23 cellular contexts compared by ENCODE assay signal in genomic region chr9:83327750-83328622, GRCh38.
DNase-seq lines count a peak whose midpoint lies in the region; ATAC-seq lines count a peak whose summit lies in the region.
"Had no signal": no experiment of that assay in that cellular context is flagged by ENCODE, and none has a peak within 500 bp of the region (broad histone marks: within the 10 kb centered on the region; RNA-seq: fewer than 3 reads in every experiment).

No MANE protein-coding gene starts in this region.

- in situ Hi-C loops in SK-MEL-5 (cut with HindIII; ENCODE audit: low pct_unique_long_range_greater_than_20kb, low sequenced_read_pairs) = no loop called here

- ATAC-seq in Right ventricle myocardium inferior (peak; percentile 86), left ventricle myocardium superior (peak; percentile 84), HG03457 (IDR thresholded peaks at IDR 0.05; ENCODE audit: unreplicated experiment) (no peak), HG03520 (IDR thresholded peaks at IDR 0.05; ENCODE audit: unreplicated experiment) (no peak), GM18498 (IDR thresholded peaks at IDR 0.05; ENCODE audit: unreplicated experiment) (no peak)
- ATAC-seq: activated T-cell treated with anti-CD3 and anti-CD28 coated beads, Interleukin-2, amount 50 U/mL, for 4 hours; lower lobe of right lung had no signal

- intact Hi-C loops in Right ventricle myocardium inferior (cut with DNase I) (loop anchor here (5.0 kb wide), 2 partner anchors 51 to 111 kb away; no protein-coding TSS in a partner anchor), cardiac septum (cut with DNase I) (no loop called here), left ventricle myocardium superior (cut with micrococcal nuclease) (no loop called here)

- DNase-seq in Right ventricle myocardium inferior (ENCODE audit: missing footprints) (no peak), cardiac septum (ENCODE audit: low spot score) (no peak), SK-MEL-5 (ENCODE audit: low read depth, low spot score) (peak; percentile 77), left ventricle myocardium superior (no peak), NCI-H748 treated with DMSO at 0.1 percent for 48 hours (lab: John Stamatoyannopoulos, UW) (no peak)
- DNase-seq: activated CD4-positive, alpha-beta T cell treated with anti-CD3 and anti-CD28 coated beads for 4 hours; activated naive CD4-positive, alpha-beta T cell; activated T-cell treated with anti-CD3 and anti-CD28 coated beads, Interleukin-2, amount 50 U/mL, for 4 hours; Caco-2; DMS79 treated with DMSO at 0.1 percent for 48 hours; effector CD4-positive, alpha-beta T cell; hippocampal formation; Karpas-422; lower lobe of right lung; NCI-H1092; NCI-H1930; NCI-H446 treated with DMSO at 0.1 percent for 48 hours; Peyer's patch; sigmoid colon; upper lobe of left lung had no signal

Comparison
In these comparisons a context has a peak if more than half of its experiments do, and no peak if none do; other contexts are left out.
1. ATAC-seq: peak in Right ventricle myocardium inferior (single experiment) and left ventricle myocardium superior (single experiment); none in HG03457 (single experiment), HG03520 (single experiment) and GM18498 (single experiment).